8 cellular contexts compared by ENCODE assay signal in genomic region chr6:27890351-27891299, GRCh38. TPM values are rescaled to one million over a fixed set of nuclear protein-coding genes. Genes with fewer than 3 reads are reported as not detected.
A peak's percentile ranks its signal among the peaks of the same experiment; 100 is the strongest.
DNase-seq lines count a peak whose midpoint lies in the region; ATAC-seq and TF ChIP-seq lines count a peak whose summit lies in the region.

No MANE protein-coding gene starts in this region.

- no peak overlapping the region for H2AK9ac ChIP-seq in IMR-90 (replicated peaks; ENCODE audit: low read depth, low read length, poor library complexity)

- WGBS in IMR-90 (ENCODE audit: extremely low coverage in 2 of 2, insufficient read length in 1 of 2), 2 experiments = 2% methylated on average over 31 of the region's 57 CpGs; no CpG with 5 or more reads in 1 of the 2 experiments

- ATAC-seq in GM21619 (IDR thresholded peaks at IDR 0.05; ENCODE audit: unreplicated experiment) (peak; percentile 42), IMR-90 (ENCODE audit: low read depth) (peak; percentile 53)

- peak overlapping the region; percentile 87 for H3K4me2 ChIP-seq in IMR-90 (ENCODE audit: low read depth, low read length)

- no peak overlapping the region for H2BK20ac ChIP-seq in IMR-90 (ENCODE audit: low read depth, low read length)

- 0 out of 2 replicates have a peak overlapping the region, but pooled peaks have one; percentile 20 for H3K56ac ChIP-seq in IMR-90 (ENCODE audit: extremely low read depth, insufficient read depth, low read length)

- peak overlapping the region; percentile 43 for H3K4me3 ChIP-seq in IMR-90 (ENCODE audit: insufficient read depth, low read depth, low read length)

- TF ChIP-seq POLR2A in IMR-90 (IDR thresholded peaks at IDR 0.05; ENCODE audit: low read depth, low read length) = peak; percentile 94

- DNase-seq in ELR (ENCODE audit: low read depth) = peak; percentile 96
- peak; percentile 97 for DNase-seq in IMR-90
- DNase-seq in T-helper 9 cell = peak; percentile 56
- peak; percentile 65 for DNase-seq in inferior parietal cortex (ENCODE audit: extremely low spot score)
- peak; percentile 61 to 66 for DNase-seq in stimulated activated CD4-positive, alpha-beta T cell treated with anti-CD3 and anti-CD28 coated beads, Interleukin-2, amount 100 ng/mL, for 48 hours
- DNase-seq in NCI-H82 treated with DMSO at 0.1 percent for 48 hours (lab: John Stamatoyannopoulos, UW; ENCODE audit: unreplicated experiment) = no peak

- H2BK15ac ChIP-seq in IMR-90 (ENCODE audit: low read depth, low read length) = no peak overlapping the region

- peak overlapping the region; percentile 40 for H3K27ac ChIP-seq in IMR-90 (ENCODE audit: insufficient read depth, low read length)

- H3K9me1 ChIP-seq in IMR-90 (ENCODE audit: insufficient read depth, low read length) = 0 out of 2 replicates have a peak, but pooled peaks cover 3% of the 10 kb centered on the region

- peak overlapping the region; percentile 79 for H2AFZ ChIP-seq in IMR-90 (replicated peaks; ENCODE audit: low read length, poor library complexity)

- peak overlapping the region; percentile 3; the same call in 1 of the 2 replicates for H4K5ac ChIP-seq in IMR-90 (ENCODE audit: low read depth, low read length)

- peak overlapping the region; percentile 41 for H2BK5ac ChIP-seq in IMR-90 (ENCODE audit: low read depth, low read length, poor library complexity, severe bottlenecking)

- H3K27me3 Mint-ChIP-seq in brain = peaks cover 13% of the 10 kb centered on the region

- H3K36me3 Mint-ChIP-seq in brain = no peaks in the 10 kb centered on the region

- H3K27ac Mint-ChIP-seq in brain = peak overlapping the region; percentile 89 to 97 (median 92)

- CTCF ChIA-PET in IMR-90 (lab: Yijun Ruan, JAX) = interaction anchor here (0.7 to 0.9 kb wide), 3 partner anchors 16 to 62 kb away, joined by 3 read pairs; a partner anchor contains a TSS

- peak overlapping the region; percentile 6 for H3K18ac ChIP-seq in IMR-90 (ENCODE audit: low read depth, low read length)

- H4K8ac ChIP-seq in IMR-90 (ENCODE audit: low read depth in 2 of 2, low read length in 2 of 2) = peak overlapping the region in 1 of 2 experiments; percentile 12; a peak in 1 of 4 replicates

- TF ChIP-seq RAD21 in IMR-90 (IDR thresholded peaks at IDR 0.05; ENCODE audit: low read length) = no peak

- TSS peak; percentile 69 for BruUV-seq in IMR-90 (replicated peaks; lab: Mats Ljungman, UMichigan)

- H3K14ac ChIP-seq in IMR-90 (replicated peaks; ENCODE audit: low read depth, low read length) = peak overlapping the region; percentile 23; the same call in 1 of the 2 replicates

- peak overlapping the region; percentile 82 for H3K23ac ChIP-seq in IMR-90 (ENCODE audit: low read depth, low read length)

- TF ChIP-seq CTCF in IMR-90 (conservative IDR thresholded peaks at IDR 0.05; ENCODE audit: low read depth, low read length) = no peak
- no peak for TF ChIP-seq CTCF in brain (conservative IDR thresholded peaks at IDR 0.05)

- dilution Hi-C loops in IMR-90 (cut with HindIII; ENCODE audit: low sequenced_read_pairs, unreplicated experiment) = loop anchor here (25.0 kb wide), 1 partner anchor 753 kb away; a partner anchor contains a TSS

- H3K9me3 Mint-ChIP-seq in brain = no peaks in the 10 kb centered on the region

- no peak overlapping the region for H2AK5ac ChIP-seq in IMR-90 (ENCODE audit: low read depth, low read length)

- no peak overlapping the region for H3K4me3 Mint-ChIP-seq in brain

- H3K4me1 ChIP-seq in IMR-90 (ENCODE audit: control insufficient read depth, insufficient read depth, low read length) = peaks cover 5% of the 10 kb centered on the region

- H3K4ac ChIP-seq in IMR-90 (ENCODE audit: low read depth, low read length) = peak overlapping the region; percentile 6

- peaks cover 47% of the 10 kb centered on the region for H3K4me1 Mint-ChIP-seq in brain

- H3K79me1 ChIP-seq in IMR-90 (ENCODE audit: low read depth in 1 of 2, low read length in 2 of 2) = peaks cover 0 to 6% of the 10 kb centered on the region in 2 experiments; a peak in 1 of 4 replicates

- POLR2A ChIA-PET in IMR-90 (lab: Charles Lee; ENCODE audit: unreplicated experiment) = interaction anchor here (0.7 to 1.8 kb wide), 7 partner anchors 18 to 1767 kb away, joined by 3 to 13 read pairs (median 7); a partner anchor contains a TSS

- H4K91ac ChIP-seq in IMR-90 (ENCODE audit: insufficient read depth, low read depth, low read length) = no peak overlapping the region

- in situ Hi-C loops in IMR-90 (cut with MboI; ENCODE audit: low sequenced_read_pairs) = loop anchor here (5.0 to 10.0 kb wide), 3 partner anchors 83 to 743 kb away; partner anchors contain the start of gene ZNF184

- intact Hi-C loops in IMR-90 (cut with micrococcal nuclease) = loop anchor here (2.0 to 10.0 kb wide), 3 partner anchors 18 to 743 kb away; a partner anchor contains a TSS

- no peaks in the 10 kb centered on the region for H3K36me3 ChIP-seq in IMR-90 (ENCODE audit: control insufficient read depth, insufficient read depth, low read length)

- peak overlapping the region; percentile 37 for H3K9ac ChIP-seq in IMR-90 (ENCODE audit: low read depth, low read length)

- H3K27me3 ChIP-seq in IMR-90 (ENCODE audit: control insufficient read depth, insufficient read depth, low read length) = no peaks in the 10 kb centered on the region

- no peak overlapping the region for H2BK120ac ChIP-seq in IMR-90 (ENCODE audit: low read depth, low read length)

- H4K20me1 ChIP-seq in IMR-90 (ENCODE audit: insufficient read depth, low read length) = no peaks in the 10 kb centered on the region

- no peaks in the 10 kb centered on the region for H3K9me3 ChIP-seq in IMR-90 (ENCODE audit: control insufficient read depth, insufficient read depth, low read length)

TF ChIP-seq in IMR-90, 13 proteins besides CTCF, POLR2A, EP300 and RAD21:
- TF ChIP-seq CEBPB (IDR thresholded peaks at IDR 0.05; ENCODE audit: low read depth, low read length) (no peak), NFE2L2 (IDR thresholded peaks at IDR 0.05; ENCODE audit: low read depth, low read length) (0 out of 2 replicates have a peak, but pooled peaks have one; percentile 12), SMC3 (IDR thresholded peaks at IDR 0.05; ENCODE audit: low read depth, low read length) (no peak), USF2 (IDR thresholded peaks at IDR 0.05; ENCODE audit: low read depth, low read length) (0 out of 2 replicates have a peak, but pooled peaks have one; percentile 6), MAZ (IDR thresholded peaks at IDR 0.05; ENCODE audit: borderline replicate concordance, low read depth, low read length) (no peak)

RNA-seq across cellular contexts. Expression of gene OR2B2, which starts 21.6 kb away (rescaled TPM):
- total RNA-seq in IMR-90 (2012; rRNA removed) = not detected in 2 replicates
- polyA plus RNA-seq in IMR-90 (2012; rRNA removed) (not detected in 2 replicates), brain (ENCODE audit: insufficient read depth, low read depth, low replicate concordance) (not detected)
- not detected in 2 replicates for polyA plus RNA-seq in IMR-90 (2012; cell fraction: cytosol; rRNA removed)
- not detected in 2 replicates for polyA plus RNA-seq in IMR-90 (2012; cell fraction: nucleus; rRNA removed; ENCODE audit: low replicate concordance)
